In genomic region chr6:34036357-34037069, GRCh38 we compare ENCODE assay signal across 19 cellular contexts.
DNase-seq lines count a peak whose midpoint lies in the region; ATAC-seq, FAIRE-seq and TF ChIP-seq lines count a peak whose summit lies in the region.
"Had no signal": no experiment of that assay in that cellular context is flagged by ENCODE, and none has a peak within 500 bp of the region (broad histone marks: within the 10 kb centered on the region; RNA-seq: fewer than 3 reads in every experiment).

No MANE protein-coding gene starts in this region.

- H3K56ac ChIP-seq in H1 (replicated peaks; ENCODE audit: insufficient read length, low read depth, low read length), result no peak overlapping the region

- H2BK15ac ChIP-seq in H1 (ENCODE audit: low read length), result no peak overlapping the region

- no peak overlapping the region for H2BK12ac ChIP-seq in H1 (ENCODE audit: low read depth, low read length)

- POLR2A ChIA-PET in H1 (lab: Charles Lee; ENCODE audit: partially characterized antibody), result interaction anchor here (1.4 kb wide), 1 partner anchor 8 kb away, joined by 4 read pairs; no protein-coding TSS in a partner anchor

- no peak overlapping the region for H2AK5ac ChIP-seq in H1 (ENCODE audit: low read depth, low read length)

- ATAC-seq in HG02852 (IDR thresholded peaks at IDR 0.05; ENCODE audit: unreplicated experiment) (peak; percentile 77), GM21528 (IDR thresholded peaks at IDR 0.05; ENCODE audit: low FRiP score, unreplicated experiment) (no peak), HG03457 (IDR thresholded peaks at IDR 0.05; ENCODE audit: unreplicated experiment) (no peak)

- no peaks in the 10 kb centered on the region; a peak in 1 of 4 replicates for H3K79me2 ChIP-seq in H1 (ENCODE audit: control insufficient read depth in 1 of 2, insufficient read depth in 2 of 2, low read length in 2 of 2)

- no peak overlapping the region for H2BK20ac ChIP-seq in H1 (ENCODE audit: low read length)

- no peaks in the 10 kb centered on the region; a peak in 1 of 8 replicates for H3K36me3 ChIP-seq in H1 (ENCODE audit: control insufficient read depth in 2 of 4, insufficient read depth in 4 of 4, low read length in 3 of 4)
- H3K36me3 ChIP-seq: SJSA1 had no signal

- peak; percentile 66 for DNase-seq in GM10266 (ENCODE audit: extremely low spot score)
- peak; percentile 72 for DNase-seq in GM13977 (ENCODE audit: low spot score)
- DNase-seq in H1 (ENCODE audit: low read depth in 1 of 2, low spot score in 2 of 2), result no peak
- DNase-seq in H4 (ENCODE audit: low spot score), result no peak
- DNase-seq: AML-193; H7; KBM-7; NCI-H1092; NCI-H345; NCI-H69; NK-92 treated with Interleukin-12 subunit alpha and Interleukin-12 subunit beta, amount 100 ng/mL, for 24 hours; SW 1271 had no signal

- H3K18ac ChIP-seq in H1 (ENCODE audit: extremely low read depth, low read length), result no peak overlapping the region; the same call in 1 of the 2 replicates

- H3K23ac ChIP-seq in H1 (ENCODE audit: insufficient read length), result no peak overlapping the region

- H4K91ac ChIP-seq in H1 (replicated peaks; ENCODE audit: insufficient read length, low read length), result no peak overlapping the region

- WGBS in H1 (ENCODE audit: extremely low coverage in 1 of 2, insufficient coverage in 1 of 2, insufficient read length in 1 of 2, insufficient replicate concordance in 2 of 2, low coverage in 1 of 2, low lambda C conversion rate in 2 of 2, missing lambda C conversion rate in 1 of 2), 2 experiments, result 92% methylated on average over 20 of the region's 20 CpGs; no CpG with 5 or more reads in 1 of the 2 experiments

- H3K14ac ChIP-seq in H1 (ENCODE audit: insufficient read length), result no peak overlapping the region

- H3K4me2 ChIP-seq in H1 (ENCODE audit: insufficient read depth in 1 of 2, low read depth in 2 of 2, low read length in 2 of 2), result no peak overlapping the region

- H3K79me1 ChIP-seq in H1 (ENCODE audit: low read depth, low read length), result peaks cover 5% of the 10 kb centered on the region

- no peak overlapping the region for H2AFZ ChIP-seq in H1 (ENCODE audit: low read length)

- no peak overlapping the region; the same call in 1 of the 2 replicates for H4K8ac ChIP-seq in H1 (ENCODE audit: extremely low read depth, insufficient read depth, low read length)

- no peak overlapping the region for H2BK120ac ChIP-seq in H1 (replicated peaks; ENCODE audit: low read depth, low read length)

- TF ChIP-seq POLR2A in H1 (IDR thresholded peaks at IDR 0.05; ENCODE audit: control extremely low read depth in 1 of 2, low read depth in 2 of 2, low read length in 2 of 2), result no peak

- TF ChIP-seq CTCF in GM10266 (IDR thresholded peaks at IDR 0.05; ENCODE audit: control insufficient read depth, insufficient read depth, low read depth, missing control alignments) (no peak), GM13977 (IDR thresholded peaks at IDR 0.05; ENCODE audit: extremely low read depth, insufficient read depth, missing control alignments) (no peak), H1 (IDR thresholded peaks at IDR 0.05; ENCODE audit: control extremely low read depth in 1 of 3, insufficient read depth in 1 of 3, low read depth in 1 of 3, low read length in 3 of 3) (no peak)

- in situ Hi-C loops in GM13977 (cut with MboI; ENCODE audit: low pct_unique_long_range_greater_than_20kb, low sequenced_read_pairs, unreplicated experiment), result loop anchor here (25.0 kb wide), 1 partner anchor 249 kb away; the partner anchor contains the start of gene LEMD2

- no peak for FAIRE-seq in H1 (lab: Jason Lieb, UNC)
- FAIRE-seq: GM19239, HTR-8/SVneo had no signal

- TF ChIP-seq EP300 in H1 (IDR thresholded peaks at IDR 0.05; ENCODE audit: borderline replicate concordance in 1 of 2, low read depth in 2 of 2, low read length in 2 of 2), result no peak

- no peak overlapping the region for H3K4me3 ChIP-seq in H1 (ENCODE audit: extremely low read depth in 1 of 4, insufficient read depth in 2 of 4, low read depth in 3 of 4, low read length in 4 of 4)
- H3K4me3 ChIP-seq: SJSA1 had no signal

- peaks cover 0 to 6% of the 10 kb centered on the region in 2 experiments for H4K20me1 ChIP-seq in H1 (replicated peaks in 1 of 2; ENCODE audit: control insufficient read depth in 1 of 2, insufficient read depth in 2 of 2, low read length in 2 of 2)

- no peaks in the 10 kb centered on the region for H3K27me3 ChIP-seq in H1 (replicated peaks in 1 of 4; ENCODE audit: control insufficient read depth in 3 of 4, extremely low read depth in 1 of 4, insufficient read depth in 3 of 4, low read length in 3 of 4)
- H3K27me3 ChIP-seq: SJSA1 had no signal

- no peaks in the 10 kb centered on the region for H3K9me3 ChIP-seq in H1 (ENCODE audit: insufficient read depth in 2 of 2, low read depth in 1 of 2, low read length in 1 of 2)
- H3K9me3 ChIP-seq: SJSA1 had no signal

- CTCF ChIA-PET in H1 (lab: Charles Lee; ENCODE audit: partially characterized antibody), result interaction anchor here (0.6 to 2.8 kb wide), 13 partner anchors 9 to 117 kb away, joined by 3 to 19 read pairs (median 4); no protein-coding TSS in a partner anchor

- TF ChIP-seq RAD21 in H1 (IDR thresholded peaks at IDR 0.05 in 1 of 2, conservative IDR thresholded peaks at IDR 0.05 in 1 of 2; ENCODE audit: low read depth in 2 of 2, low read length in 2 of 2), result no peak

- H3K23me2 ChIP-seq in H1 (ENCODE audit: low read depth, low read length), result no peaks in the 10 kb centered on the region

- H3K4ac ChIP-seq in H1 (replicated peaks; ENCODE audit: insufficient read length, low read depth, low read length), result no peak overlapping the region

- H4K5ac ChIP-seq in H1 (ENCODE audit: insufficient read length, low read depth, low read length), result no peak overlapping the region

- 0 out of 2 replicates have a peak overlapping the region, but pooled peaks have one; percentile 60 for H2BK5ac ChIP-seq in H1 (ENCODE audit: low read depth, low read length)

- H3K4me1 ChIP-seq in H1 (replicated peaks in 1 of 4; ENCODE audit: control insufficient read depth in 3 of 4, insufficient read depth in 4 of 4, low read length in 3 of 4), result peaks cover 0 to 6% (median 0%) of the 10 kb centered on the region in 4 experiments; a peak in 1 of 7 replicates
- H3K4me1 ChIP-seq: SJSA1 had no signal

- H3K9ac ChIP-seq in H1 (replicated peaks in 1 of 4; ENCODE audit: extremely low read depth in 1 of 4, low read depth in 3 of 4, low read length in 3 of 4), result no peak overlapping the region

- H3K27ac ChIP-seq in H1 (ENCODE audit: low read depth, low read length), result no peak overlapping the region
- H3K27ac ChIP-seq: RWPE1, SJSA1 had no signal

TF ChIP-seq in H1, 55 proteins besides CTCF, POLR2A, EP300 and RAD21:
- TF ChIP-seq HDAC2 (IDR thresholded peaks at IDR 0.05; ENCODE audit: borderline replicate concordance in 1 of 2, low read depth in 2 of 2, low read length in 2 of 2), result no peak
- TF ChIP-seq CBX8 (IDR thresholded peaks at IDR 0.05; ENCODE audit: borderline replicate concordance, low read depth, low read length), result no peak
- TF ChIP-seq ATF2 (IDR thresholded peaks at IDR 0.05; ENCODE audit: low read length), result no peak
- no peak for TF ChIP-seq SP2 (IDR thresholded peaks at IDR 0.05; ENCODE audit: low read length)
- no peak for TF ChIP-seq RNF2 (IDR thresholded peaks at IDR 0.05; ENCODE audit: borderline replicate concordance, low read depth, low read length, missing control alignments, poor library complexity, severe bottlenecking)
- no peak for TF ChIP-seq PHF8 (conservative IDR thresholded peaks at IDR 0.05; ENCODE audit: low read depth, low read length)
- TF ChIP-seq BACH1 (IDR thresholded peaks at IDR 0.05; ENCODE audit: low read length), result no peak
- no peak for TF ChIP-seq TAF1 (IDR thresholded peaks at IDR 0.05; ENCODE audit: low read depth, low read length)

Comparison
In these comparisons a context has a peak if more than half of its experiments do, and no peak if none do; other contexts are left out.
1. DNase-seq: peak in GM10266 (single experiment) and GM13977 (single experiment); none in H1 (0 of 2) and H4 (single experiment).